37 cellular contexts compared by ENCODE assay signal in the genomic region with DNA sequence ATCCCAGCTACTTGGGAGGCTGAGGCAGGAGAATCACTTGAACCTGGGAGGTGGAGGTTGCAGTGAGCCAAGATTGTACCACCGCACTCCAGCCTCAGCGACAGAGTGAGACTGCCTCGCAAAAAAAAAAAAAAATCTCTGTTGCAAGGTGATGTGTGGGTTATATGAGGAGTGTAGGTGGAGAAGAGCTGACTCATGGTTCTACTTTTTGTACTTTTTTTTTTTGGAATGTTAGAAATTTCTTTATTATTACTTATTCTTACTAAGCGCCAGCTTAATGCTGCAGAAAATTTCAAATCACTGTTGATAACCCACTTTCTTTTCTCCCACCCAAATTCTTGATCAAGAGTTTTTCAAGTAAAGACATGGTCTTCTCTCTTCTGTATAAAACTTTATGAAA. TPM values are rescaled to one million over a fixed set of nuclear protein-coding genes. Genes with fewer than 3 reads are reported as not detected.
"Had no signal": no experiment of that assay in that cellular context is flagged by ENCODE, and none has a peak within 500 bp of the region (broad histone marks: within the 10 kb centered on the region; RNA-seq: fewer than 3 reads in every experiment).

No MANE protein-coding gene starts in this region.

- H3K27me3 ChIP-seq: adrenal gland, cardiac muscle cell had no signal

- H3K27ac ChIP-seq: adrenal gland, cardiac muscle cell, VCaP had no signal

- H3K9me3 Mint-ChIP-seq: activated B cell treated with CpG ODN at 0.5 μM for 24 hours; activated CD4-positive, alpha-beta memory T cell treated with anti-CD3 and anti-CD28 coated beads for 36 hours; activated CD4-positive, alpha-beta T cell treated with anti-CD3 and anti-CD28 coated beads, Interleukin-2, amount 10 ng/mL, durations not matched to agents 24 days and 14 days; activated CD8-positive, alpha-beta T cell treated with anti-CD3 and anti-CD28 coated beads for 36 hours; activated naive CD4-positive, alpha-beta T cell treated with anti-CD3 and anti-CD28 coated beads for 36 hours; activated naive CD4-positive, alpha-beta T cell treated with anti-CD3 and anti-CD28 coated beads, Interleukin-2, amount 50 U/mL, for 72 hours; activated naive CD8-positive, alpha-beta T cell treated with anti-CD3 and anti-CD28 coated beads for 36 hours; activated T-helper 1 cell treated with anti-CD3 and anti-CD28 coated beads, Interleukin-12 subunit alpha, Interleukin-12 subunit beta, Interleukin-2, Interleukin-4 antibody, amounts not matched to agents 30 ng/mL and 10 ng/mL and 1 ng/mL, durations not matched to agents 14 hours and 24 hours and 36 hours; activated T-helper 17 cell treated with anti-CD3 and anti-CD28 coated beads, Interleukin-2, amount 50 U/mL, for 72 hours; brain; central memory CD8-positive, alpha-beta T cell; T-helper 1 cell treated with Interleukin-12 subunit alpha and Interleukin-12 subunit beta and Interleukin-4 antibody, amounts not matched to agents 30 μg/mL and 1 μg/mL, for 36 hours; T-helper 2 cell treated with Interferon-gamma antibody and Interleukin-4, amounts not matched to agents 5 μg/mL and 100 μg/mL, for 36 hours had no signal

- FAIRE-seq: bronchial epithelial cell, TTC549 had no signal

- DNase-seq: activated B cell treated with CpG ODN at 0.5 μM for 24 hours; activated CD4-positive, alpha-beta memory T cell treated with anti-CD3 and anti-CD28 coated beads for 36 hours; activated CD4-positive, alpha-beta T cell treated with anti-CD3 and anti-CD28 coated beads for 4 hours; activated CD4-positive, alpha-beta T cell treated with anti-CD3 and anti-CD28 coated beads, Interleukin-2, amount 10 ng/mL, durations not matched to agents 24 days and 14 days; activated CD4-positive, alpha-beta T cell treated with anti-CD3 and anti-CD28 coated beads, Interleukin-2, amount 50 U/mL, for 1 hour; activated CD4-positive, alpha-beta T cell treated with anti-CD3 and anti-CD28 coated beads, Interleukin-2, amount 50 U/mL, for 4 hours; activated CD4-positive, CD25-positive, alpha-beta regulatory T cell treated with anti-CD3 and anti-CD28 coated beads, Interleukin-2, amount 50 U/mL, for 72 hours; activated CD8-positive, alpha-beta memory T cell treated with anti-CD3 and anti-CD28 coated beads, Interleukin-2, amount 50 U/mL, for 4 hours; activated CD8-positive, alpha-beta T cell treated with anti-CD3 and anti-CD28 coated beads for 36 hours; activated effector memory CD4-positive, alpha-beta T cell treated with anti-CD3 and anti-CD28 coated beads, Interleukin-2, amount 50 U/mL, for 16 hours; activated gamma-delta T cell treated with Interleukin-2 at 50 U/mL for 16 hours; activated naive CD4-positive, alpha-beta T cell; activated naive CD4-positive, alpha-beta T cell treated with anti-CD3 and anti-CD28 coated beads for 36 hours; activated naive CD4-positive, alpha-beta T cell treated with anti-CD3 and anti-CD28 coated beads, Interleukin-2, amount 50 U/mL, for 16 hours; activated naive CD8-positive, alpha-beta T cell treated with anti-CD3 and anti-CD28 coated beads for 36 hours; activated T-cell treated with anti-CD3 and anti-CD28 coated beads for 4 hours; activated T-cell treated with anti-CD3 and anti-CD28 coated beads, Interleukin-2, amount 50 U/mL, for 1 hour; activated T-cell treated with anti-CD3 and anti-CD28 coated beads, Interleukin-2, amount 50 U/mL, for 48 hours; adrenal gland; amniotic stem cell; aorta; cerebellar nuclear complex; T-helper 1 cell; T-helper 2 cell; T-helper 9 cell had no signal

- H3K4me3 ChIP-seq: adrenal gland, cardiac muscle cell had no signal

- H3K4me3 Mint-ChIP-seq: activated B cell treated with CpG ODN at 0.5 μM for 24 hours; activated CD4-positive, alpha-beta memory T cell treated with anti-CD3 and anti-CD28 coated beads for 36 hours; activated CD4-positive, alpha-beta T cell treated with anti-CD3 and anti-CD28 coated beads, Interleukin-2, amount 10 ng/mL, durations not matched to agents 24 days and 14 days; activated CD8-positive, alpha-beta T cell treated with anti-CD3 and anti-CD28 coated beads for 36 hours; activated naive CD4-positive, alpha-beta T cell treated with anti-CD3 and anti-CD28 coated beads for 36 hours; activated naive CD8-positive, alpha-beta T cell treated with anti-CD3 and anti-CD28 coated beads for 36 hours; activated T-helper 1 cell treated with anti-CD3 and anti-CD28 coated beads, Interleukin-12 subunit alpha, Interleukin-12 subunit beta, Interleukin-2, Interleukin-4 antibody, amounts not matched to agents 30 ng/mL and 10 ng/mL and 1 ng/mL, durations not matched to agents 14 hours and 24 hours and 36 hours; activated T-helper 17 cell treated with anti-CD3 and anti-CD28 coated beads, Interleukin-2, amount 50 U/mL, for 72 hours; brain; central memory CD8-positive, alpha-beta T cell; T-helper 1 cell treated with Interleukin-12 subunit alpha and Interleukin-12 subunit beta and Interleukin-4 antibody, amounts not matched to agents 30 μg/mL and 1 μg/mL, for 36 hours; T-helper 2 cell treated with Interferon-gamma antibody and Interleukin-4, amounts not matched to agents 5 μg/mL and 100 μg/mL, for 36 hours had no signal

- H3K27ac Mint-ChIP-seq: activated B cell treated with CpG ODN at 0.5 μM for 24 hours; activated CD4-positive, alpha-beta memory T cell treated with anti-CD3 and anti-CD28 coated beads for 36 hours; activated CD4-positive, alpha-beta T cell treated with anti-CD3 and anti-CD28 coated beads, Interleukin-2, amount 10 ng/mL, durations not matched to agents 24 days and 14 days; activated CD8-positive, alpha-beta T cell treated with anti-CD3 and anti-CD28 coated beads for 36 hours; activated naive CD4-positive, alpha-beta T cell treated with anti-CD3 and anti-CD28 coated beads for 36 hours; activated naive CD8-positive, alpha-beta T cell treated with anti-CD3 and anti-CD28 coated beads for 36 hours; activated T-helper 1 cell treated with anti-CD3 and anti-CD28 coated beads, Interleukin-12 subunit alpha, Interleukin-12 subunit beta, Interleukin-2, Interleukin-4 antibody, amounts not matched to agents 30 ng/mL and 10 ng/mL and 1 ng/mL, durations not matched to agents 14 hours and 24 hours and 36 hours; activated T-helper 17 cell treated with anti-CD3 and anti-CD28 coated beads, Interleukin-2, amount 50 U/mL, for 72 hours; brain; T-helper 1 cell treated with Interleukin-12 subunit alpha and Interleukin-12 subunit beta and Interleukin-4 antibody, amounts not matched to agents 30 μg/mL and 1 μg/mL, for 36 hours; T-helper 2 cell treated with Interferon-gamma antibody and Interleukin-4, amounts not matched to agents 5 μg/mL and 100 μg/mL, for 36 hours had no signal

- H3K9me3 ChIP-seq: adrenal gland had no signal

- H3K4me1 Mint-ChIP-seq: activated B cell treated with CpG ODN at 0.5 μM for 24 hours; activated CD4-positive, alpha-beta T cell treated with anti-CD3 and anti-CD28 coated beads, Interleukin-2, amount 10 ng/mL, durations not matched to agents 24 days and 14 days; activated T-helper 17 cell treated with anti-CD3 and anti-CD28 coated beads, Interleukin-2, amount 50 U/mL, for 72 hours; brain; central memory CD8-positive, alpha-beta T cell had no signal

- ATAC-seq: activated CD8-positive, alpha-beta T cell treated with anti-CD3 and anti-CD28 coated beads for 36 hours; activated naive CD4-positive, alpha-beta T cell treated with anti-CD3 and anti-CD28 coated beads, Interleukin-2, amount 50 U/mL, for 72 hours; activated T-helper 17 cell treated with anti-CD3 and anti-CD28 coated beads, Interleukin-2, amount 50 U/mL, for 72 hours had no signal

RNA-seq across cellular contexts. Expression of gene DNAJB13, which starts 29.6 kb away (rescaled TPM):
- total RNA-seq: activated B cell treated with CpG ODN at 0.5 μM for 24 hours, aorta, chondrocyte had no signal
- polyA plus RNA-seq: aorta, cardiac muscle cell had no signal
